In genomic region chr3:193743702-193744047, GRCh38 we compare ENCODE assay signal across 10 cellular contexts.
DNase-seq lines count a peak whose midpoint lies in the region; TF ChIP-seq lines count a peak whose summit lies in the region.
"Had no signal": no experiment of that assay in that cellular context is flagged by ENCODE, and none has a peak within 500 bp of the region (broad histone marks: within the 10 kb centered on the region; RNA-seq: fewer than 3 reads in every experiment).

No MANE protein-coding gene starts in this region.

- no peaks in the 10 kb centered on the region for H3K79me2 ChIP-seq in osteoblast (ENCODE audit: insufficient read depth, low read length)

- WGBS in stomach, 5 donors, result 15 to 35% (median 29%) methylated on average over 8 of the region's 8 CpGs

- no peak for TF ChIP-seq POLR2A in breast epithelium (IDR thresholded peaks at IDR 0.05)
- no peak for TF ChIP-seq POLR2A in stomach (IDR thresholded peaks at IDR 0.05)

- no peak overlapping the region for H3K4me3 Mint-ChIP-seq in activated naive CD4-positive, alpha-beta T cell treated with anti-CD3 and anti-CD28 coated beads for 36 hours
- H3K4me3 Mint-ChIP-seq in immature natural killer cell, result no peak overlapping the region
- H3K4me3 Mint-ChIP-seq: neural crest cell had no signal

- no peak overlapping the region for H3K27ac Mint-ChIP-seq in activated naive CD4-positive, alpha-beta T cell treated with anti-CD3 and anti-CD28 coated beads for 36 hours
- H3K27ac Mint-ChIP-seq in immature natural killer cell, result peak overlapping the region in 1 of 6 donors; percentile 65

- H3K9me3 ChIP-seq in breast epithelium (no peaks in the 10 kb centered on the region), stomach (no peaks in the 10 kb centered on the region), osteoblast (ENCODE audit: low read depth, low read length) (no peaks in the 10 kb centered on the region)

- intact Hi-C loops in activated naive CD4-positive, alpha-beta T cell treated with anti-CD3 and anti-CD28 coated beads for 36 hours (cut with micrococcal nuclease), result no loop called here
- intact Hi-C loops in breast epithelium (cut with DNase I; ENCODE audit: low total_unique reads) (no loop called here), stomach (cut with DNase I; ENCODE audit: low total_unique reads) (no loop called here)

- no peak overlapping the region for H3K4me3 ChIP-seq in HL-60 (replicated peaks; ENCODE audit: insufficient read depth, low read length)
- H3K4me3 ChIP-seq in breast epithelium, result no peak overlapping the region
- peak overlapping the region in 2 of 4 donors; percentile 6 to 7 for H3K4me3 ChIP-seq in stomach
- H3K4me3 ChIP-seq in osteoblast (ENCODE audit: insufficient read depth, low read length), result no peak overlapping the region

- H3K4me1 ChIP-seq in breast epithelium (no peaks in the 10 kb centered on the region), stomach (peaks cover 0 to 31% (median 7%) of the 10 kb centered on the region in 4 donors), osteoblast (ENCODE audit: insufficient read depth, low read length) (no peaks in the 10 kb centered on the region)

- TF ChIP-seq CTCF in HL-60 (IDR thresholded peaks at IDR 0.05; ENCODE audit: insufficient read depth, low read length) (no peak), breast epithelium (IDR thresholded peaks at IDR 0.05) (no peak), stomach (IDR thresholded peaks at IDR 0.05) (no peak), osteoblast (IDR thresholded peaks at IDR 0.05; ENCODE audit: extremely low read depth, low read depth, low read length) (no peak)

- no peak overlapping the region for H3K27ac ChIP-seq in HL-60 (replicated peaks)
- peak overlapping the region; percentile 8 to 10 for H3K27ac ChIP-seq in breast epithelium
- peak overlapping the region; percentile 34 to 76 (median 59) for H3K27ac ChIP-seq in stomach
- no peak overlapping the region for H3K27ac ChIP-seq in osteoblast (ENCODE audit: low read depth, low read length)

- H2AFZ ChIP-seq in osteoblast (ENCODE audit: low read length), result no peak overlapping the region

- H3K36me3 ChIP-seq in breast epithelium (no peaks in the 10 kb centered on the region), stomach (no peaks in the 10 kb centered on the region), osteoblast (ENCODE audit: insufficient read depth, low read length) (no peaks in the 10 kb centered on the region)

- H3K27me3 ChIP-seq in HL-60 (ENCODE audit: insufficient read depth, poor library complexity, severe bottlenecking) (no peaks in the 10 kb centered on the region), breast epithelium (no peaks in the 10 kb centered on the region), stomach (no peaks in the 10 kb centered on the region), osteoblast (ENCODE audit: insufficient read depth, low read length) (peaks cover 14% of the 10 kb centered on the region)

- no peak overlapping the region for H3K4me2 ChIP-seq in osteoblast (ENCODE audit: insufficient read depth, low read length)

- no peaks in the 10 kb centered on the region for H3K9me3 Mint-ChIP-seq in activated naive CD4-positive, alpha-beta T cell treated with anti-CD3 and anti-CD28 coated beads for 36 hours
- no peaks in the 10 kb centered on the region for H3K9me3 Mint-ChIP-seq in immature natural killer cell
- H3K9me3 Mint-ChIP-seq: neural crest cell had no signal

- CTCF ChIA-PET in activated naive CD4-positive, alpha-beta T cell treated with anti-CD3 and anti-CD28 coated beads for 36 hours (lab: Charles Lee), result no interaction called here

- no peaks in the 10 kb centered on the region for H4K20me1 ChIP-seq in osteoblast (ENCODE audit: insufficient read depth, low read length)

- no peak for TF ChIP-seq EP300 in stomach (IDR thresholded peaks at IDR 0.05)

- no peaks in the 10 kb centered on the region for H3K27me3 Mint-ChIP-seq in activated naive CD4-positive, alpha-beta T cell treated with anti-CD3 and anti-CD28 coated beads for 36 hours (ENCODE audit: low read depth)
- H3K27me3 Mint-ChIP-seq in immature natural killer cell (ENCODE audit: low read depth in 3 of 3), result peaks cover 4 to 8% (median 7%) of the 10 kb centered on the region in 3 donors

- H3K4me1 Mint-ChIP-seq in activated naive CD4-positive, alpha-beta T cell treated with anti-CD3 and anti-CD28 coated beads for 36 hours (ENCODE audit: low read depth), result peaks cover 9% of the 10 kb centered on the region
- H3K4me1 Mint-ChIP-seq in immature natural killer cell, result peaks cover 0 to 16% of the 10 kb centered on the region in 2 donors

- no peaks in the 10 kb centered on the region for H3K36me3 Mint-ChIP-seq in activated naive CD4-positive, alpha-beta T cell treated with anti-CD3 and anti-CD28 coated beads for 36 hours (ENCODE audit: low read depth)
- H3K36me3 Mint-ChIP-seq in immature natural killer cell, result no peaks in the 10 kb centered on the region

- peak; percentile 57 for DNase-seq in activated naive CD4-positive, alpha-beta T cell treated with anti-CD3 and anti-CD28 coated beads for 36 hours
- no peak for DNase-seq in activated naive CD4-positive, alpha-beta T cell (lab: John Stamatoyannopoulos, UW)
- DNase-seq in HL-60 (ENCODE audit: low read depth in 1 of 2, low spot score in 1 of 2) (peak; percentile 11 to 65), breast epithelium (ENCODE audit: low spot score in 2 of 2) (no peak), stomach (no peak), NCI-H524 treated with DMSO at 0.1 percent for 48 hours (lab: John Stamatoyannopoulos, UW) (no peak), osteoblast (ENCODE audit: insufficient read length, low spot score, missing footprints) (no peak), immature natural killer cell (no peak)
- DNase-seq: stimulated activated naive CD4-positive, alpha-beta T cell treated with Interleukin-2 at 50 U/mL for 16 hours had no signal

Comparison
In these comparisons a context has a peak if more than half of its experiments do, and no peak if none do; other contexts are left out.
1. DNase-seq: peak in activated naive CD4-positive, alpha-beta T cell treated with anti-CD3 and anti-CD28 coated beads for 36 hours (single experiment) and HL-60 (2 of 2); none in activated naive CD4-positive, alpha-beta T cell (0 of 4), breast epithelium (0 of 2), stomach (single experiment), NCI-H524 treated with DMSO at 0.1 percent for 48 hours (single experiment), osteoblast (single experiment) and immature natural killer cell (0 of 3).
2. H3K27ac ChIP-seq: peak in breast epithelium (2 of 2) and stomach (5 of 5); none in HL-60 (single experiment) and osteoblast (single experiment).